In genomic region chr16:52407778-52408177, GRCh38 we compare ENCODE assay signal across 34 cellular contexts.
DNase-seq lines count a peak whose midpoint lies in the region; ATAC-seq, FAIRE-seq and TF ChIP-seq lines count a peak whose summit lies in the region.
"Had no signal": no experiment of that assay in that cellular context is flagged by ENCODE, and none has a peak within 500 bp of the region (broad histone marks: within the 10 kb centered on the region; RNA-seq: fewer than 3 reads in every experiment).

No MANE protein-coding gene starts in this region.

- H3K27ac Mint-ChIP-seq in mesothelial cell of epicardium = no peak overlapping the region
- H3K27ac Mint-ChIP-seq in activated T-helper 1 cell treated with anti-CD3 and anti-CD28 coated beads, Interleukin-12 subunit alpha, Interleukin-12 subunit beta, Interleukin-2, Interleukin-4 antibody, amounts not matched to agents 30 ng/mL and 10 ng/mL and 1 ng/mL, durations not matched to agents 14 hours and 24 hours and 36 hours = no peak overlapping the region
- no peak overlapping the region for H3K27ac Mint-ChIP-seq in activated CD4-positive, alpha-beta T cell treated with anti-CD3 and anti-CD28 coated beads, Interleukin-2, amount 10 ng/mL, durations not matched to agents 7 days and 5 days
- no peak overlapping the region for H3K27ac Mint-ChIP-seq in CD8-positive, alpha-beta T cell
- H3K27ac Mint-ChIP-seq: activated CD4-positive, alpha-beta T cell treated with anti-CD3 and anti-CD28 coated beads, Interleukin-2, amount 10 ng/mL, durations not matched to agents 24 days and 14 days; activated CD8-positive, alpha-beta memory T cell treated with anti-CD3 and anti-CD28 coated beads, Interleukin-2, amount 10 ng/mL, durations not matched to agents 7 days and 5 days; activated T-cell treated with anti-CD3 and anti-CD28 coated beads, Interleukin-2, amount 50 U/mL, for 72 hours; CD4-positive, alpha-beta T cell; effector memory CD8-positive, alpha-beta T cell; memory B cell had no signal

- H3K27ac ChIP-seq in 22Rv1 = peak overlapping the region; percentile 42
- H3K27ac ChIP-seq in HepG2 (ENCODE audit: extremely low read length, insufficient read depth, low read length) = peak overlapping the region; percentile 70
- no peak overlapping the region for H3K27ac ChIP-seq in CD8-positive, alpha-beta T cell (ENCODE audit: low read depth, low read length)
- H3K27ac ChIP-seq: breast epithelium, heart right ventricle, neutrophil, thoracic aorta had no signal

- no peak overlapping the region for H3K4me3 Mint-ChIP-seq in mesothelial cell of epicardium
- H3K4me3 Mint-ChIP-seq in activated T-helper 1 cell treated with anti-CD3 and anti-CD28 coated beads, Interleukin-12 subunit alpha, Interleukin-12 subunit beta, Interleukin-2, Interleukin-4 antibody, amounts not matched to agents 30 ng/mL and 10 ng/mL and 1 ng/mL, durations not matched to agents 14 hours and 24 hours and 36 hours = no peak overlapping the region
- no peak overlapping the region for H3K4me3 Mint-ChIP-seq in activated CD4-positive, alpha-beta T cell treated with anti-CD3 and anti-CD28 coated beads, Interleukin-2, amount 10 ng/mL, durations not matched to agents 7 days and 5 days
- H3K4me3 Mint-ChIP-seq in CD8-positive, alpha-beta T cell = no peak overlapping the region
- H3K4me3 Mint-ChIP-seq: activated CD4-positive, alpha-beta T cell treated with anti-CD3 and anti-CD28 coated beads, Interleukin-2, amount 10 ng/mL, durations not matched to agents 24 days and 14 days; activated CD8-positive, alpha-beta memory T cell treated with anti-CD3 and anti-CD28 coated beads, Interleukin-2, amount 10 ng/mL, durations not matched to agents 7 days and 5 days; activated T-cell treated with anti-CD3 and anti-CD28 coated beads, Interleukin-2, amount 50 U/mL, for 72 hours; CD4-positive, alpha-beta T cell; effector memory CD8-positive, alpha-beta T cell; memory B cell had no signal

- no peaks in the 10 kb centered on the region for H3K79me2 ChIP-seq in HepG2 (ENCODE audit: insufficient read depth, low read length)

- TF ChIP-seq CTCF in 22Rv1 (IDR thresholded peaks at IDR 0.05) (no peak), HepG2 (CRISPR knock-in tag; IDR thresholded peaks at IDR 0.05) (no peak), mesothelial cell of epicardium (IDR thresholded peaks at IDR 0.05; ENCODE audit: unreplicated experiment) (no peak)
- no peak for TF ChIP-seq CTCF in CD8-positive, alpha-beta T cell (IDR thresholded peaks at IDR 0.05)

- no peak overlapping the region for H2AFZ ChIP-seq in HepG2 (ENCODE audit: low read length)

- CTCF ChIA-PET in HepG2 (lab: Yijun Ruan, JAX; ENCODE audit: low intra/inter-chr PET ratio, low total read pairs) = no interaction called here
- CTCF ChIA-PET in activated CD4-positive, alpha-beta T cell treated with anti-CD3 and anti-CD28 coated beads, Interleukin-2, amount 10 ng/mL, durations not matched to agents 7 days and 5 days (lab: Charles Lee) = no interaction called here
- CTCF ChIA-PET in CD8-positive, alpha-beta T cell (lab: Charles Lee) = no interaction called here

- DNase-seq in NCI-H1436 (lab: John Stamatoyannopoulos, UW) (peak; percentile 57), SW480 (ENCODE audit: low spot score) (peak; percentile 6), HepG2 (ENCODE audit: low spot score) (no peak), mesothelial cell of epicardium (ENCODE audit: low spot score in 2 of 2, unreplicated experiment in 2 of 2) (no peak)
- DNase-seq in activated T-helper 1 cell treated with anti-CD3 and anti-CD28 coated beads, Interleukin-12 subunit alpha, Interleukin-12 subunit beta, Interleukin-2, Interleukin-4 antibody, amounts not matched to agents 30 ng/mL and 10 ng/mL and 1 ng/mL, durations not matched to agents 14 hours and 24 hours and 36 hours (ENCODE audit: low spot score) = no peak
- DNase-seq in activated CD4-positive, alpha-beta T cell treated with anti-CD3 and anti-CD28 coated beads, Interleukin-2, amount 10 ng/mL, durations not matched to agents 7 days and 5 days = no peak
- DNase-seq in CD8-positive, alpha-beta T cell = no peak
- DNase-seq: activated CD4-positive, alpha-beta T cell treated with anti-CD3 and anti-CD28 coated beads, Interleukin-2, amount 10 ng/mL, durations not matched to agents 24 days and 14 days; activated CD8-positive, alpha-beta memory T cell treated with anti-CD3 and anti-CD28 coated beads, Interleukin-2, amount 10 ng/mL, durations not matched to agents 7 days and 5 days; activated naive CD4-positive, alpha-beta T cell treated with anti-CD3 and anti-CD28 coated beads, Interleukin-2, amount 50 U/mL, for 16 hours; activated T-cell treated with anti-CD3 and anti-CD28 coated beads, Interleukin-2, amount 50 U/mL, for 72 hours; AML-193; amygdala; CD4-positive, alpha-beta T cell; DMS 273 treated with DMSO at 0.1 percent for 48 hours; effector memory CD8-positive, alpha-beta T cell; foreskin fibroblast; heart right ventricle; kidney glomerular epithelial cell; NCI-H1930; NCI-H446 treated with DMSO at 0.1 percent for 48 hours; SIG-M5; stimulated activated naive CD4-positive, alpha-beta T cell treated with Interleukin-2 at 50 U/mL for 16 hours; SW 1271; T1000 had no signal

- no peaks in the 10 kb centered on the region for H3K4me1 Mint-ChIP-seq in mesothelial cell of epicardium
- no peaks in the 10 kb centered on the region for H3K4me1 Mint-ChIP-seq in activated T-helper 1 cell treated with anti-CD3 and anti-CD28 coated beads, Interleukin-12 subunit alpha, Interleukin-12 subunit beta, Interleukin-2, Interleukin-4 antibody, amounts not matched to agents 30 ng/mL and 10 ng/mL and 1 ng/mL, durations not matched to agents 14 hours and 24 hours and 36 hours (ENCODE audit: low read depth)
- H3K4me1 Mint-ChIP-seq in activated CD4-positive, alpha-beta T cell treated with anti-CD3 and anti-CD28 coated beads, Interleukin-2, amount 10 ng/mL, durations not matched to agents 7 days and 5 days = no peaks in the 10 kb centered on the region
- H3K4me1 Mint-ChIP-seq in CD8-positive, alpha-beta T cell (ENCODE audit: low read depth) = no peaks in the 10 kb centered on the region
- H3K4me1 Mint-ChIP-seq: activated CD4-positive, alpha-beta T cell treated with anti-CD3 and anti-CD28 coated beads, Interleukin-2, amount 10 ng/mL, durations not matched to agents 24 days and 14 days; activated CD8-positive, alpha-beta memory T cell treated with anti-CD3 and anti-CD28 coated beads, Interleukin-2, amount 10 ng/mL, durations not matched to agents 7 days and 5 days; memory B cell had no signal

- peak overlapping the region; percentile 59 for H3K4me2 ChIP-seq in HepG2 (ENCODE audit: low read depth, low read length)

- no peaks in the 10 kb centered on the region for H3K36me3 ChIP-seq in HepG2 (replicated peaks in 1 of 2; ENCODE audit: control insufficient read depth in 1 of 2, insufficient read depth in 2 of 2, low read length in 2 of 2)
- H3K36me3 ChIP-seq in CD8-positive, alpha-beta T cell (ENCODE audit: insufficient read depth, low read length) = no peaks in the 10 kb centered on the region
- H3K36me3 ChIP-seq: breast epithelium, heart right ventricle, neutrophil, thoracic aorta had no signal

- H3K4me1 ChIP-seq in HepG2 (ENCODE audit: insufficient read depth, low read length) = peaks cover 41% of the 10 kb centered on the region
- H3K4me1 ChIP-seq in CD8-positive, alpha-beta T cell (ENCODE audit: insufficient read depth, low read length) = no peaks in the 10 kb centered on the region
- H3K4me1 ChIP-seq: breast epithelium, heart right ventricle had no signal

- no peaks in the 10 kb centered on the region for H3K27me3 ChIP-seq in HepG2 (ENCODE audit: control insufficient read depth in 1 of 2, insufficient read depth in 2 of 2, low read length in 2 of 2)
- no peaks in the 10 kb centered on the region for H3K27me3 ChIP-seq in CD8-positive, alpha-beta T cell (ENCODE audit: insufficient read depth, low read length)
- H3K27me3 ChIP-seq: breast epithelium, heart right ventricle, neutrophil had no signal

- H3K4me3 ChIP-seq in HepG2 (replicated peaks in 1 of 3; ENCODE audit: insufficient read depth in 1 of 3, low read depth in 2 of 3, low read length in 3 of 3) = no peak overlapping the region; a peak in 1 of 6 replicates
- no peak overlapping the region for H3K4me3 ChIP-seq in CD8-positive, alpha-beta T cell (ENCODE audit: low read depth, low read length)
- H3K4me3 ChIP-seq: breast epithelium, heart right ventricle, thoracic aorta had no signal

- H3K9me3 Mint-ChIP-seq in mesothelial cell of epicardium = no peaks in the 10 kb centered on the region
- H3K9me3 Mint-ChIP-seq in activated T-helper 1 cell treated with anti-CD3 and anti-CD28 coated beads, Interleukin-12 subunit alpha, Interleukin-12 subunit beta, Interleukin-2, Interleukin-4 antibody, amounts not matched to agents 30 ng/mL and 10 ng/mL and 1 ng/mL, durations not matched to agents 14 hours and 24 hours and 36 hours = peaks cover 11% of the 10 kb centered on the region
- H3K9me3 Mint-ChIP-seq in activated CD4-positive, alpha-beta T cell treated with anti-CD3 and anti-CD28 coated beads, Interleukin-2, amount 10 ng/mL, durations not matched to agents 7 days and 5 days = no peaks in the 10 kb centered on the region
- no peaks in the 10 kb centered on the region for H3K9me3 Mint-ChIP-seq in CD8-positive, alpha-beta T cell
- H3K9me3 Mint-ChIP-seq: memory B cell had no signal

- no peaks in the 10 kb centered on the region for H3K9me3 ChIP-seq in HepG2 (ENCODE audit: low read length)
- H3K9me3 ChIP-seq in CD8-positive, alpha-beta T cell (ENCODE audit: low read length) = no peaks in the 10 kb centered on the region
- H3K9me3 ChIP-seq: breast epithelium, neutrophil, thoracic aorta had no signal

- intact Hi-C loops in HepG2 (cut with micrococcal nuclease; ENCODE audit: unreplicated experiment) = loop anchor here (1.0 kb wide), 1 partner anchor 9 kb away; no protein-coding TSS in a partner anchor
- intact Hi-C loops in activated T-helper 1 cell treated with anti-CD3 and anti-CD28 coated beads, Interleukin-12 subunit alpha, Interleukin-12 subunit beta, Interleukin-2, Interleukin-4 antibody, amounts not matched to agents 30 ng/mL and 10 ng/mL and 1 ng/mL, durations not matched to agents 14 hours and 24 hours and 36 hours (cut with micrococcal nuclease) = no loop called here
- intact Hi-C loops in CD8-positive, alpha-beta T cell (cut with DNase I, micrococcal nuclease) = no loop called here

- TF ChIP-seq POLR2A in HepG2 (IDR thresholded peaks at IDR 0.05; ENCODE audit: insufficient read depth in 1 of 2, low read depth in 2 of 2, low read length in 2 of 2) = no peak

- ATAC-seq in HepG2 = peak; percentile 46
- no peak for ATAC-seq in CD8-positive, alpha-beta T cell
- ATAC-seq: activated CD8-positive, alpha-beta memory T cell treated with anti-CD3 and anti-CD28 coated beads, Interleukin-2, amount 10 ng/mL, durations not matched to agents 7 days and 5 days; activated T-cell treated with anti-CD3 and anti-CD28 coated beads, Interleukin-2, amount 50 U/mL, for 72 hours; effector memory CD8-positive, alpha-beta T cell; esophagus mucosa; heart right ventricle; Panc1 had no signal

- FAIRE-seq in HepG2 (lab: Jason Lieb, UNC) = no peak
- FAIRE-seq: A204.1, G401.6 had no signal

- POLR2A ChIA-PET in HepG2 (lab: Yijun Ruan, JAX) = interaction anchor here (0.7 to 2.5 kb wide), 5 partner anchors 9 to 151 kb away, joined by 3 to 21 read pairs (median 3); partner anchors contain the start of gene TOX3
- POLR2A ChIA-PET in activated CD4-positive, alpha-beta T cell treated with anti-CD3 and anti-CD28 coated beads, Interleukin-2, amount 10 ng/mL, durations not matched to agents 7 days and 5 days (lab: Charles Lee) = no interaction called here
- POLR2A ChIA-PET in CD8-positive, alpha-beta T cell (lab: Charles Lee) = no interaction called here

- H3K27me3 Mint-ChIP-seq in mesothelial cell of epicardium (ENCODE audit: low read depth) = no peaks in the 10 kb centered on the region
- H3K27me3 Mint-ChIP-seq in activated T-helper 1 cell treated with anti-CD3 and anti-CD28 coated beads, Interleukin-12 subunit alpha, Interleukin-12 subunit beta, Interleukin-2, Interleukin-4 antibody, amounts not matched to agents 30 ng/mL and 10 ng/mL and 1 ng/mL, durations not matched to agents 14 hours and 24 hours and 36 hours (ENCODE audit: insufficient read depth) = no peaks in the 10 kb centered on the region
- H3K27me3 Mint-ChIP-seq in activated CD4-positive, alpha-beta T cell treated with anti-CD3 and anti-CD28 coated beads, Interleukin-2, amount 10 ng/mL, durations not matched to agents 7 days and 5 days = no peaks in the 10 kb centered on the region
- H3K27me3 Mint-ChIP-seq in CD8-positive, alpha-beta T cell (ENCODE audit: low read depth) = no peaks in the 10 kb centered on the region
- H3K27me3 Mint-ChIP-seq: activated CD4-positive, alpha-beta T cell treated with anti-CD3 and anti-CD28 coated beads, Interleukin-2, amount 10 ng/mL, durations not matched to agents 24 days and 14 days; activated CD8-positive, alpha-beta memory T cell treated with anti-CD3 and anti-CD28 coated beads, Interleukin-2, amount 10 ng/mL, durations not matched to agents 7 days and 5 days; CD4-positive, alpha-beta T cell; effector memory CD8-positive, alpha-beta T cell; memory B cell had no signal

- WGBS in HepG2 (ENCODE audit: low lambda C conversion rate) = 10% methylated on average over 1 of the region's 1 CpG

- TF ChIP-seq EP300 in HepG2 (IDR thresholded peaks at IDR 0.05; ENCODE audit: low read depth in 2 of 2, low read length in 2 of 2) (no peak), HepG2 (CRISPR knock-in tag; IDR thresholded peaks at IDR 0.05; ENCODE audit: borderline replicate concordance) (no peak)

- H3K36me3 Mint-ChIP-seq in mesothelial cell of epicardium = no peaks in the 10 kb centered on the region
- H3K36me3 Mint-ChIP-seq in activated T-helper 1 cell treated with anti-CD3 and anti-CD28 coated beads, Interleukin-12 subunit alpha, Interleukin-12 subunit beta, Interleukin-2, Interleukin-4 antibody, amounts not matched to agents 30 ng/mL and 10 ng/mL and 1 ng/mL, durations not matched to agents 14 hours and 24 hours and 36 hours (ENCODE audit: low read depth) = no peaks in the 10 kb centered on the region
- no peaks in the 10 kb centered on the region for H3K36me3 Mint-ChIP-seq in activated CD4-positive, alpha-beta T cell treated with anti-CD3 and anti-CD28 coated beads, Interleukin-2, amount 10 ng/mL, durations not matched to agents 7 days and 5 days (ENCODE audit: low read depth)
- H3K36me3 Mint-ChIP-seq in CD8-positive, alpha-beta T cell = no peaks in the 10 kb centered on the region
- H3K36me3 Mint-ChIP-seq: activated CD8-positive, alpha-beta memory T cell treated with anti-CD3 and anti-CD28 coated beads, Interleukin-2, amount 10 ng/mL, durations not matched to agents 7 days and 5 days; memory B cell had no signal

- no TSS peak for BruUV-seq in HepG2 (replicated peaks; lab: Mats Ljungman, UMichigan)

- TF ChIP-seq RAD21 in HepG2 (CRISPR knock-in tag; IDR thresholded peaks at IDR 0.05) = no peak

- no peaks in the 10 kb centered on the region for H4K20me1 ChIP-seq in HepG2 (ENCODE audit: insufficient read depth, low read length)

- H3K9ac ChIP-seq in HepG2 (ENCODE audit: insufficient read depth, low read depth, low read length) = peak overlapping the region; percentile 24

- in situ Hi-C loops in HepG2 (cut with HindIII; ENCODE audit: extremely low pct_ligation_motif_present, low pct_unique_long_range_greater_than_20kb) = no loop called here

Comparison
In these comparisons a context has a peak if more than half of its experiments do, and no peak if none do; other contexts are left out.
1. DNase-seq: peak in NCI-H1436 (single experiment) and SW480 (single experiment); none in HepG2 (single experiment), mesothelial cell of epicardium (0 of 2), activated T-helper 1 cell treated with anti-CD3 and anti-CD28 coated beads, Interleukin-12 subunit alpha, Interleukin-12 subunit beta, Interleukin-2, Interleukin-4 antibody, amounts not matched to agents 30 ng/mL and 10 ng/mL and 1 ng/mL, durations not matched to agents 14 hours and 24 hours and 36 hours (single experiment), activated CD4-positive, alpha-beta T cell treated with anti-CD3 and anti-CD28 coated beads, Interleukin-2, amount 10 ng/mL, durations not matched to agents 7 days and 5 days (single experiment) and CD8-positive, alpha-beta T cell (0 of 7).